ENCODE assay signal across 11 cellular contexts in genomic region chr16:56861092-56861610, GRCh38. TPM values are rescaled to one million over a fixed set of nuclear protein-coding genes. Genes with fewer than 3 reads are reported as not detected.
DNase-seq lines count a peak whose midpoint lies in the region; ATAC-seq, FAIRE-seq and TF ChIP-seq lines count a peak whose summit lies in the region.
"Had no signal": no experiment of that assay in that cellular context is flagged by ENCODE, and none has a peak within 500 bp of the region (broad histone marks: within the 10 kb centered on the region; RNA-seq: fewer than 3 reads in every experiment).

No MANE protein-coding gene starts in this region.

- H4K20me1 ChIP-seq in HepG2 (ENCODE audit: insufficient read depth, low read length), result no peaks in the 10 kb centered on the region

- H2AFZ ChIP-seq in HepG2 (ENCODE audit: low read length), result no peak overlapping the region

- H3K9ac ChIP-seq in HepG2 (ENCODE audit: insufficient read depth, low read depth, low read length), result peak overlapping the region; percentile 46; the same call in 1 of the 2 replicates

- H3K4me1 ChIP-seq in HepG2 (ENCODE audit: insufficient read depth, low read length), result peaks cover 81% of the 10 kb centered on the region
- H3K4me1 ChIP-seq in right lobe of liver, result peaks cover 0 to 9% (median 0%) of the 10 kb centered on the region in 4 donors
- no peaks in the 10 kb centered on the region for H3K4me1 ChIP-seq in upper lobe of right lung
- peaks cover 0 to 16% (median 7%) of the 10 kb centered on the region in 4 donors for H3K4me1 ChIP-seq in Peyer's patch
- H3K4me1 ChIP-seq: uterus had no signal

- no peaks in the 10 kb centered on the region for H3K36me3 Mint-ChIP-seq in glutamatergic neuron (ENCODE audit: unreplicated experiment)

- peak overlapping the region; percentile 25 for H3K4me3 Mint-ChIP-seq in glutamatergic neuron (ENCODE audit: unreplicated experiment)

- intact Hi-C loops in HepG2 (cut with micrococcal nuclease; ENCODE audit: unreplicated experiment), result loop anchor here (5.0 to 10.0 kb wide), 2 partner anchors 189 to 256 kb away; partner anchors contain the start of gene MT2A
- intact Hi-C loops in right lobe of liver (cut with DNase I), result no loop called here
- intact Hi-C loops in upper lobe of right lung (cut with DNase I), result loop anchor here (10.0 kb wide), 1 partner anchor 94 kb away; no protein-coding TSS in a partner anchor

- ATAC-seq in HepG2 (peak; percentile 48), right lobe of liver (no peak), upper lobe of right lung (no peak), HG02973 (IDR thresholded peaks at IDR 0.05; ENCODE audit: unreplicated experiment) (no peak)

- peak overlapping the region; percentile 33 to 62 (median 44) for H3K4me3 ChIP-seq in HepG2 (replicated peaks in 1 of 3; ENCODE audit: insufficient read depth in 1 of 3, low read depth in 2 of 3, low read length in 3 of 3)
- H3K4me3 ChIP-seq in right lobe of liver, result no peak overlapping the region
- H3K4me3 ChIP-seq in upper lobe of right lung, result no peak overlapping the region
- no peak overlapping the region for H3K4me3 ChIP-seq in Peyer's patch
- H3K4me3 ChIP-seq: uterus had no signal

- in situ Hi-C loops in HepG2 (cut with HindIII; ENCODE audit: extremely low pct_ligation_motif_present, low pct_unique_long_range_greater_than_20kb), result no loop called here

- H3K27me3 ChIP-seq in HepG2 (ENCODE audit: control insufficient read depth in 1 of 2, insufficient read depth in 2 of 2, low read length in 2 of 2) (no peaks in the 10 kb centered on the region), right lobe of liver (no peaks in the 10 kb centered on the region), upper lobe of right lung (no peaks in the 10 kb centered on the region), Peyer's patch (no peaks in the 10 kb centered on the region)
- H3K27me3 ChIP-seq: uterus had no signal

- peak overlapping the region; percentile 34 for H3K27ac ChIP-seq in HepG2 (ENCODE audit: extremely low read length, insufficient read depth, low read length)
- H3K27ac ChIP-seq in right lobe of liver, result no peak overlapping the region
- H3K27ac ChIP-seq in upper lobe of right lung, result peak overlapping the region; percentile 3
- H3K27ac ChIP-seq in Peyer's patch, result peak overlapping the region in 1 of 4 donors; percentile 71
- H3K27ac ChIP-seq: uterus had no signal

- FAIRE-seq in HepG2 (lab: Jason Lieb, UNC), result peak; percentile 37
- FAIRE-seq: colon had no signal

- H3K36me3 ChIP-seq in HepG2 (replicated peaks in 1 of 2; ENCODE audit: control insufficient read depth in 1 of 2, insufficient read depth in 2 of 2, low read length in 2 of 2) (no peaks in the 10 kb centered on the region), right lobe of liver (no peaks in the 10 kb centered on the region), upper lobe of right lung (no peaks in the 10 kb centered on the region), Peyer's patch (no peaks in the 10 kb centered on the region)
- H3K36me3 ChIP-seq: uterus had no signal

- peaks cover 15% of the 10 kb centered on the region for H3K4me1 Mint-ChIP-seq in glutamatergic neuron (ENCODE audit: low read depth, unreplicated experiment)

- no peak for TF ChIP-seq RAD21 in HepG2 (CRISPR knock-in tag; IDR thresholded peaks at IDR 0.05)

- H3K9me3 ChIP-seq in HepG2 (ENCODE audit: low read length), result no peaks in the 10 kb centered on the region
- H3K9me3 ChIP-seq in right lobe of liver, result no peaks in the 10 kb centered on the region
- no peaks in the 10 kb centered on the region for H3K9me3 ChIP-seq in upper lobe of right lung
- H3K9me3 ChIP-seq in Peyer's patch, result no peaks in the 10 kb centered on the region
- H3K9me3 ChIP-seq: uterus had no signal

- peaks cover 4% of the 10 kb centered on the region for H3K9me3 Mint-ChIP-seq in glutamatergic neuron (ENCODE audit: unreplicated experiment)

- H3K27me3 Mint-ChIP-seq in glutamatergic neuron (ENCODE audit: unreplicated experiment), result peaks cover 9% of the 10 kb centered on the region

- WGBS in HepG2 (ENCODE audit: low lambda C conversion rate), result 0% methylated on average over 3 of the region's 3 CpGs
- 43% methylated on average over 3 of the region's 3 CpGs for WGBS in right lobe of liver (ENCODE audit: insufficient coverage, low coverage, low lambda C conversion rate, missing lambda C conversion rate)

- peak overlapping the region; percentile 97 for H3K4me2 ChIP-seq in HepG2 (ENCODE audit: low read depth, low read length)

- POLR2A ChIA-PET in HepG2 (lab: Yijun Ruan, JAX), result interaction anchor here (0.7 to 4.3 kb wide), 4 partner anchors 11 to 72 kb away, joined by 3 to 28 read pairs (median 3); no protein-coding TSS in a partner anchor

- BruUV-seq in HepG2 (replicated peaks; lab: Mats Ljungman, UMichigan), result no TSS peak

- no peak for TF ChIP-seq EP300 in HepG2 (IDR thresholded peaks at IDR 0.05; ENCODE audit: low read depth in 2 of 2, low read length in 2 of 2)
- no peak for TF ChIP-seq EP300 in HepG2 (CRISPR knock-in tag; IDR thresholded peaks at IDR 0.05; ENCODE audit: borderline replicate concordance)

- TF ChIP-seq POLR2A in HepG2 (IDR thresholded peaks at IDR 0.05; ENCODE audit: insufficient read depth in 1 of 2, low read depth in 2 of 2, low read length in 2 of 2) (no peak), right lobe of liver (IDR thresholded peaks at IDR 0.05) (no peak), Peyer's patch (IDR thresholded peaks at IDR 0.05) (no peak)

- CTCF ChIA-PET in HepG2 (lab: Yijun Ruan, JAX; ENCODE audit: low intra/inter-chr PET ratio, low total read pairs), result no interaction called here

- peak overlapping the region; percentile 18 for H3K27ac Mint-ChIP-seq in glutamatergic neuron (ENCODE audit: unreplicated experiment)

- no peaks in the 10 kb centered on the region for H3K79me2 ChIP-seq in HepG2 (ENCODE audit: insufficient read depth, low read length)

- TF ChIP-seq CTCF in HepG2 (CRISPR knock-in tag; IDR thresholded peaks at IDR 0.05), result no peak
- TF ChIP-seq CTCF in right lobe of liver (IDR thresholded peaks at IDR 0.05), result no peak
- TF ChIP-seq CTCF in glutamatergic neuron (IDR thresholded peaks at IDR 0.05; ENCODE audit: partially characterized antibody, unreplicated experiment), result no peak
- no peak for TF ChIP-seq CTCF in upper lobe of right lung (IDR thresholded peaks at IDR 0.05)
- no peak for TF ChIP-seq CTCF in Peyer's patch (IDR thresholded peaks at IDR 0.05)

- DNase-seq in HepG2 (ENCODE audit: low spot score) (peak; percentile 24), right lobe of liver (no peak), RPMI7951 (ENCODE audit: low read depth) (peak; percentile 97), glutamatergic neuron (no peak), upper lobe of right lung (no peak), Peyer's patch (no peak)
- no peak for DNase-seq in stimulated activated naive CD4-positive, alpha-beta T cell treated with Interleukin-2 at 50 U/mL for 16 hours (lab: John Stamatoyannopoulos, UW)
- DNase-seq: NCI-H446, uterus had no signal

RNA-seq across cellular contexts. Expression of gene SLC12A3, which starts 3.9 kb away (rescaled TPM):
- total RNA-seq in HepG2 (2016; rRNA removed; fragmentation: Illumina TruSeq; extraction: Trizol), result not detected in 2 replicates
- 0.35 TPM in 1 of 2 replicates, not detected in the other for total RNA-seq in HepG2 (2016; cell fraction: cytosol; rRNA removed; fragmentation: Illumina TruSeq; extraction: Trizol; ENCODE audit: low read depth)
- total RNA-seq in HepG2 (2016; cell fraction: insoluble cytoplasmic fraction; rRNA removed; fragmentation: Illumina TruSeq; extraction: Trizol), result not detected in 2 replicates
- 0.07 and 0.40 TPM in 2 replicates for total RNA-seq in HepG2 (2016; cell fraction: membrane; rRNA removed; fragmentation: Illumina TruSeq; extraction: Trizol)
- not detected in 2 replicates for total RNA-seq in HepG2 (2016; cell fraction: nucleus; rRNA removed; fragmentation: Illumina TruSeq; extraction: Trizol)
- polyA plus RNA-seq in HepG2 (2011; rRNA removed), result 5.1 and 6.2 TPM in 2 replicates
- polyA plus RNA-seq in HepG2 (2011; cell fraction: cytosol; rRNA removed), result 1.6 and 1.7 TPM in 2 replicates
- polyA plus RNA-seq in HepG2 (2011; cell fraction: nucleus; rRNA removed), result 21.0 and 30.1 TPM in 2 replicates
- 1.9 and 3.9 TPM in 2 replicates for polyA plus RNA-seq in HepG2 (2012)
- not detected in 2 replicates for polyA plus RNA-seq in HepG2 (2016; cell fraction: cytosol; fragmentation: Illumina TruSeq; extraction: Trizol; ENCODE audit: low read depth)
- polyA plus RNA-seq in HepG2 (2016; cell fraction: insoluble cytoplasmic fraction; fragmentation: Illumina TruSeq; extraction: Trizol; ENCODE audit: low read depth), result not detected in 2 replicates
- polyA plus RNA-seq in HepG2 (2016; cell fraction: membrane; fragmentation: Illumina TruSeq; extraction: Trizol; ENCODE audit: low read depth), result not detected in 2 replicates
- polyA plus RNA-seq in HepG2 (2016; cell fraction: nucleus; fragmentation: Illumina TruSeq; extraction: Trizol; ENCODE audit: insufficient read depth, low read depth), result not detected in 2 replicates
- polyA minus RNA-seq in HepG2 (2011; rRNA and poly(A)+ RNA removed; ENCODE audit: low replicate concordance), result 8.9 and 232 TPM in 2 replicates
- polyA minus RNA-seq in HepG2 (2011; cell fraction: cytosol; rRNA and poly(A)+ RNA removed), result 2.2 and 2.3 TPM in 2 replicates
- 7.0 and 7.5 TPM in 2 replicates for polyA minus RNA-seq in HepG2 (2011; cell fraction: nucleus; rRNA and poly(A)+ RNA removed)
- not detected for total RNA-seq in right lobe of liver
- not detected in 2 replicates for total RNA-seq in RPMI7951 (2014; rRNA removed; shearing (Covaris generic))
- not detected for total RNA-seq in glutamatergic neuron (ENCODE audit: unreplicated experiment)
- total RNA-seq in upper lobe of right lung, result not detected
- total RNA-seq in Peyer's patch, result not detected

Comparison
In these comparisons a context has a peak if more than half of its experiments do, and no peak if none do; other contexts are left out.
1. DNase-seq: peak in HepG2 (single experiment) and RPMI7951 (single experiment); none in right lobe of liver (0 of 3), glutamatergic neuron (single experiment), upper lobe of right lung (single experiment), Peyer's patch (0 of 3) and stimulated activated naive CD4-positive, alpha-beta T cell treated with Interleukin-2 at 50 U/mL for 16 hours (single experiment).
2. H3K27ac ChIP-seq: peak in HepG2 (single experiment) and upper lobe of right lung (single experiment); none in right lobe of liver (0 of 3).
3. H3K4me3 ChIP-seq: peak in HepG2 (3 of 3); none in right lobe of liver (0 of 3), upper lobe of right lung (single experiment) and Peyer's patch (0 of 4).
4. intact Hi-C loops: an anchor here in HepG2 (5.0 to 10.0 kb wide) and upper lobe of right lung (10.0 kb wide); none called in right lobe of liver.